7 cellular contexts compared by ENCODE assay signal in genomic region chr6:3063733-3064700, GRCh38. TPM values are rescaled to one million over a fixed set of nuclear protein-coding genes. Genes with fewer than 3 reads are reported as not detected.
DNase-seq lines count a peak whose midpoint lies in the region; ATAC-seq and TF ChIP-seq lines count a peak whose summit lies in the region.

No MANE protein-coding gene starts in this region.

- H3K4me3 ChIP-seq in body of pancreas: peak overlapping the region; percentile 46 to 82
- H3K4me3 ChIP-seq in iPS-11a (ENCODE audit: low read depth, low read length): peak overlapping the region; percentile 66
- peak overlapping the region; percentile 18 for H3K4me3 ChIP-seq in skeletal muscle cell (ENCODE audit: low read depth, low read length)

- peak; percentile 91 for DNase-seq in NCI-H2029 (lab: John Stamatoyannopoulos, UW)
- peak; percentile 93 for DNase-seq in UCSD-AML1 (lab: John Stamatoyannopoulos, UW; ENCODE audit: unreplicated experiment)
- peak; percentile 95 to 97 (median 96) for DNase-seq in body of pancreas
- DNase-seq in skeletal muscle cell (ENCODE audit: low read depth): no peak

- peak overlapping the region; percentile 74 to 94 (median 89) for H3K27ac ChIP-seq in body of pancreas

- intact Hi-C loops in body of pancreas (cut with DNase I): no loop called here

- peak in 4 of 7 experiments; percentile 10 to 46 (median 26) for TF ChIP-seq CTCF in body of pancreas (IDR thresholded peaks at IDR 0.05)

- peak; percentile 99 for TF ChIP-seq POLR2A in body of pancreas (IDR thresholded peaks at IDR 0.05)

- ATAC-seq in GM18502 (IDR thresholded peaks at IDR 0.05; ENCODE audit: poor library complexity, unreplicated experiment): peak; percentile 71
- peak; percentile 59 for ATAC-seq in HG02852 (IDR thresholded peaks at IDR 0.05; ENCODE audit: unreplicated experiment)
- peak; percentile 90 for ATAC-seq in body of pancreas

- 0 to 1% methylated on average over 15 to 74 of the region's 85 CpGs for WGBS in body of pancreas, 2 donors

- H3K36me3 ChIP-seq in body of pancreas (replicated peaks in 1 of 2; ENCODE audit: insufficient read depth in 1 of 2, low read depth in 2 of 2): no peaks in the 10 kb centered on the region

- no peaks in the 10 kb centered on the region for H3K9me3 ChIP-seq in body of pancreas

- peaks cover 14% of the 10 kb centered on the region for H3K4me1 ChIP-seq in body of pancreas

- H3K27me3 ChIP-seq in body of pancreas: no peaks in the 10 kb centered on the region

RNA-seq across cellular contexts. Expression of gene RIPK1, which starts 4.3 kb away (rescaled TPM):
- total RNA-seq in body of pancreas: 10 to 100 TPM; 11.4 to 14.2 TPM

RNA-seq across cellular contexts. Expression of gene BPHL, which starts 54.5 kb away (rescaled TPM):
- total RNA-seq in body of pancreas: 10 to 100 TPM; 15.6 to 21.8 TPM
